In the genomic region with DNA sequence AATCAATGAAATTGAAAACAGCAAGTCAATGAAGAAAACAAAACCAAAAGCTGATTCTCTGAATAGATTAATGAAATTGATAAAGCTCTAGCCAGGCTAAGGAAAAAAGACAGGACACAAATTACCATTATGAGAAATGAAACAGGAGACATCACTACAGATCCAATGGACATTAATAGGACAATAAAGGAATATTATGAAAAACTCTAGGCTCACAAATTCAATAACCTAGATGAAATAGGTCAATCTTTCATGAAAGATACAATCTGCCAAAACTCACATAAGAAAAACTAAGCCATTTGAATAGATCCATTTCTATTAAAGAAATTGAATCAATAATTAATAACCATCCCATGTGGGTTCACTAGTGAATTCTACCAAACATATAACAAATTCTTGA, we compare ENCODE assay signal across 30 cellular contexts. TPM values are rescaled to one million over a fixed set of nuclear protein-coding genes. Genes with fewer than 3 reads are reported as not detected.
"Had no signal": no experiment of that assay in that cellular context is flagged by ENCODE, and none has a peak within 500 bp of the region (broad histone marks: within the 10 kb centered on the region; RNA-seq: fewer than 3 reads in every experiment).

No MANE protein-coding gene starts in this region.

- H3K4me1 ChIP-seq: colonic mucosa, esophagus squamous epithelium, gastrocnemius medialis, heart right ventricle, left lung, lower lobe of right lung had no signal

- ATAC-seq: effector memory CD8-positive, alpha-beta T cell; esophagus mucosa; gastrocnemius medialis; heart right ventricle; left cardiac atrium; left lung; left ventricle myocardium superior; lower lobe of right lung; mucosa of descending colon had no signal

- DNase-seq: colonic mucosa; cortex of kidney; effector CD8-positive, alpha-beta T cell; effector memory CD8-positive, alpha-beta T cell; endodermal cell; erythroblast; esophagus squamous epithelium; foreskin fibroblast; foreskin melanocyte; gastrocnemius medialis; glutamatergic neuron; head of caudate nucleus; heart right ventricle; hippocampal formation; left cardiac atrium; left lung; left ventricle myocardium superior; lower lobe of right lung; mesenchymal stem cell; mucosa of descending colon; naive B cell had no signal

- H3K9me3 ChIP-seq: colonic mucosa, esophagus squamous epithelium, gastrocnemius medialis, lower lobe of right lung, mucosa of descending colon had no signal

- H3K27me3 ChIP-seq: colonic mucosa, esophagus squamous epithelium, gastrocnemius medialis, heart right ventricle, left lung had no signal

- H3K27ac Mint-ChIP-seq: dendritic cell treated with granulocyte-macrophage colony-stimulating factor and Interleukin-4, amounts not matched to agents 40 ng/mL and 50 ng/mL, for 4 days; effector memory CD8-positive, alpha-beta T cell; endodermal cell; mesothelial cell of epicardium; naive B cell had no signal

- FAIRE-seq: endometrium, keratinocyte had no signal

- H3K27ac ChIP-seq: colonic mucosa, epithelial cell of prostate, esophagus squamous epithelium, gastrocnemius medialis, heart right ventricle, left lung, lower lobe of right lung had no signal

- H3K36me3 ChIP-seq: colonic mucosa, esophagus squamous epithelium, gastrocnemius medialis, heart right ventricle, left lung, lower lobe of right lung had no signal

- H3K27me3 Mint-ChIP-seq: dendritic cell treated with granulocyte-macrophage colony-stimulating factor and Interleukin-4, amounts not matched to agents 40 ng/mL and 50 ng/mL, for 4 days had no signal

- H3K4me1 Mint-ChIP-seq: endodermal cell, naive B cell had no signal

- H3K4me3 Mint-ChIP-seq: dendritic cell treated with granulocyte-macrophage colony-stimulating factor and Interleukin-4, amounts not matched to agents 40 ng/mL and 50 ng/mL, for 4 days; effector memory CD8-positive, alpha-beta T cell; endodermal cell; mesothelial cell of epicardium had no signal

- H3K4me3 ChIP-seq: colonic mucosa, esophagus squamous epithelium, gastrocnemius medialis, heart right ventricle, left lung, lower lobe of right lung, mucosa of descending colon had no signal

RNA-seq across cellular contexts. Expression of a gene that starts 37.3 kb away (rescaled TPM):
- total RNA-seq: esophagus mucosa, gastrocnemius medialis, left cardiac atrium, left ventricle myocardium superior, lung microvascular endothelial cell, mesenteric fat pad, myocyte had no signal
